ENCODE assay signal across 35 cellular contexts in the genomic region with DNA sequence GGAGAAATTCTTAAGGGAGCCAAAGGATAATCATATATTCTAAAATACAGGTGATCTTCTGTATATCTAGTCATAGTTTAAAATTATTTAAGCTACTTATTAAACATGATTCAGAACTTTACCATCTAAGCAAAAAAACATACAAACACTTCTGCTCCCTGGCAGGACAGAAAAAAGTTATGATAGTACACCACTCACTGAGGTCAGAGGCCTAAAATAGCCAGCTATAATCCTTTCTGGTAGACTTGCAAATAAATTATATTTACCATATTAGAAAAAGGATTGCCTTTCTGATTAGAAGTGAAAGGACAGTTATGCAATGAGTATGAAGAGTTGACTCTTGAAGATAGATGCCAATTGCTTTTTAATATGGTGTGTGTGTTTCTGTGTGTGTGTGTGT.
"Had no signal": no experiment of that assay in that cellular context is flagged by ENCODE, and none has a peak within 500 bp of the region (broad histone marks: within the 10 kb centered on the region; RNA-seq: fewer than 3 reads in every experiment).

No MANE protein-coding gene starts in this region.

- FAIRE-seq: endometrium, endothelial cell of umbilical vein had no signal

- H3K9me3 Mint-ChIP-seq: brain had no signal

- H3K27ac ChIP-seq: adrenal gland, ascending aorta, cardiac muscle cell, coronary artery, epithelial cell of prostate, esophagus squamous epithelium, gastroesophageal sphincter, WERI-Rb-1 had no signal

- H3K4me3 ChIP-seq: adrenal gland, ascending aorta, breast epithelium, cardiac muscle cell, coronary artery, esophagus squamous epithelium, gastroesophageal sphincter had no signal

- H3K4me1 ChIP-seq: adrenal gland, ascending aorta, breast epithelium, esophagus squamous epithelium, gastroesophageal sphincter had no signal

- H3K4me1 Mint-ChIP-seq: activated B cell treated with CpG ODN at 0.5 μM for 24 hours; activated naive CD4-positive, alpha-beta T cell treated with anti-CD3 and anti-CD28 coated beads, Interleukin-2, amount 50 U/mL, for 24 hours; activated naive CD8-positive, alpha-beta T cell treated with anti-CD3 and anti-CD28 coated beads for 36 hours; activated naive CD8-positive, alpha-beta T cell treated with anti-CD3 and anti-CD28 coated beads, Interleukin-2, amount 50 U/mL, for 24 hours; activated T-helper 17 cell treated with anti-CD3 and anti-CD28 coated beads, Interleukin-2, amount 50 U/mL, for 72 hours; brain; central memory CD8-positive, alpha-beta T cell; T-helper 17 cell had no signal

- ATAC-seq: activated CD4-positive, CD25-positive, alpha-beta regulatory T cell treated with anti-CD3 and anti-CD28 coated beads, Interleukin-2, amount 50 U/mL, for 24 hours; activated CD8-positive, alpha-beta T cell treated with anti-CD3 and anti-CD28 coated beads for 36 hours; activated naive CD8-positive, alpha-beta T cell treated with anti-CD3 and anti-CD28 coated beads, Interleukin-2, amount 50 U/mL, for 24 hours; activated T-cell treated with anti-CD3 and anti-CD28 coated beads, Interleukin-2, amount 50 U/mL, for 4 hours; activated T-helper 17 cell treated with anti-CD3 and anti-CD28 coated beads, Interleukin-2, amount 50 U/mL, for 72 hours; effector memory CD8-positive, alpha-beta T cell; gastroesophageal sphincter; T-helper 17 cell had no signal

- H3K27me3 ChIP-seq: adrenal gland, ascending aorta, breast epithelium, cardiac muscle cell, esophagus squamous epithelium, gastroesophageal sphincter had no signal

- H3K36me3 ChIP-seq: adrenal gland, ascending aorta, breast epithelium, cardiac muscle cell, esophagus squamous epithelium, gastroesophageal sphincter, WERI-Rb-1 had no signal

- H3K27me3 Mint-ChIP-seq: activated B cell treated with CpG ODN at 0.5 μM for 24 hours; activated CD8-positive, alpha-beta T cell treated with anti-CD3 and anti-CD28 coated beads for 36 hours; activated naive CD4-positive, alpha-beta T cell treated with anti-CD3 and anti-CD28 coated beads, Interleukin-2, amount 50 U/mL, for 24 hours; activated naive CD8-positive, alpha-beta T cell treated with anti-CD3 and anti-CD28 coated beads for 36 hours; activated naive CD8-positive, alpha-beta T cell treated with anti-CD3 and anti-CD28 coated beads, Interleukin-2, amount 50 U/mL, for 24 hours; activated T-helper 17 cell treated with anti-CD3 and anti-CD28 coated beads, Interleukin-2, amount 50 U/mL, for 72 hours; brain; central memory CD8-positive, alpha-beta T cell; dendritic cell treated with granulocyte-macrophage colony-stimulating factor and Interleukin-4, amounts not matched to agents 40 ng/mL and 50 ng/mL, for 4 days; effector memory CD8-positive, alpha-beta T cell; T-helper 17 cell had no signal

- H3K36me3 Mint-ChIP-seq: activated naive CD4-positive, alpha-beta T cell treated with anti-CD3 and anti-CD28 coated beads, Interleukin-2, amount 50 U/mL, for 24 hours; activated naive CD8-positive, alpha-beta T cell treated with anti-CD3 and anti-CD28 coated beads for 36 hours; brain had no signal

- H3K4me3 Mint-ChIP-seq: activated B cell treated with CpG ODN at 0.5 μM for 24 hours; activated CD8-positive, alpha-beta T cell treated with anti-CD3 and anti-CD28 coated beads for 36 hours; activated naive CD4-positive, alpha-beta T cell treated with anti-CD3 and anti-CD28 coated beads for 36 hours; activated naive CD4-positive, alpha-beta T cell treated with anti-CD3 and anti-CD28 coated beads, Interleukin-2, amount 50 U/mL, for 24 hours; activated naive CD8-positive, alpha-beta T cell treated with anti-CD3 and anti-CD28 coated beads for 36 hours; activated naive CD8-positive, alpha-beta T cell treated with anti-CD3 and anti-CD28 coated beads, Interleukin-2, amount 50 U/mL, for 24 hours; activated T-cell treated with anti-CD3 and anti-CD28 coated beads, Interleukin-2, amount 50 U/mL, for 4 hours; activated T-helper 17 cell treated with anti-CD3 and anti-CD28 coated beads, Interleukin-2, amount 50 U/mL, for 72 hours; brain; central memory CD8-positive, alpha-beta T cell; dendritic cell treated with granulocyte-macrophage colony-stimulating factor and Interleukin-4, amounts not matched to agents 40 ng/mL and 50 ng/mL, for 4 days; effector memory CD8-positive, alpha-beta T cell; T-helper 17 cell; T-helper 2 cell treated with Interferon-gamma antibody and Interleukin-4, amounts not matched to agents 5 μg/mL and 100 μg/mL, for 36 hours had no signal

- H3K9me3 ChIP-seq: adrenal gland, ascending aorta, breast epithelium, esophagus squamous epithelium, gastroesophageal sphincter had no signal

- DNase-seq: activated B cell treated with CpG ODN at 0.5 μM for 24 hours; activated CD4-positive, alpha-beta T cell treated with anti-CD3 and anti-CD28 coated beads for 48 hours; activated CD4-positive, alpha-beta T cell treated with anti-CD3 and anti-CD28 coated beads, Interleukin-2, amount 50 U/mL, for 1 hour; activated CD4-positive, alpha-beta T cell treated with anti-CD3 and anti-CD28 coated beads, Interleukin-2, amount 50 U/mL, for 48 hours; activated CD8-positive, alpha-beta memory T cell treated with anti-CD3 and anti-CD28 coated beads for 24 hours; activated CD8-positive, alpha-beta T cell treated with anti-CD3 and anti-CD28 coated beads for 36 hours; activated effector memory CD4-positive, alpha-beta T cell treated with Interleukin-2 at 50 U/mL for 16 hours; activated naive CD4-positive, alpha-beta T cell treated with anti-CD3 and anti-CD28 coated beads for 36 hours; activated naive CD8-positive, alpha-beta T cell treated with anti-CD3 and anti-CD28 coated beads for 36 hours; activated naive CD8-positive, alpha-beta T cell treated with anti-CD3 and anti-CD28 coated beads, Interleukin-2, amount 50 U/mL, for 24 hours; activated T-cell treated with anti-CD3 and anti-CD28 coated beads, Interleukin-2, amount 50 U/mL, for 4 hours; adrenal gland; effector CD4-positive, alpha-beta T cell; effector memory CD8-positive, alpha-beta T cell; esophagus squamous epithelium; foreskin melanocyte; T-helper 1 cell; T-helper 17 cell; T1000; WERI-Rb-1 had no signal

- H3K27ac Mint-ChIP-seq: activated B cell treated with CpG ODN at 0.5 μM for 24 hours; activated CD8-positive, alpha-beta T cell treated with anti-CD3 and anti-CD28 coated beads for 36 hours; activated naive CD4-positive, alpha-beta T cell treated with anti-CD3 and anti-CD28 coated beads for 36 hours; activated naive CD4-positive, alpha-beta T cell treated with anti-CD3 and anti-CD28 coated beads, Interleukin-2, amount 50 U/mL, for 24 hours; activated naive CD8-positive, alpha-beta T cell treated with anti-CD3 and anti-CD28 coated beads for 36 hours; activated naive CD8-positive, alpha-beta T cell treated with anti-CD3 and anti-CD28 coated beads, Interleukin-2, amount 50 U/mL, for 24 hours; activated T-helper 17 cell treated with anti-CD3 and anti-CD28 coated beads, Interleukin-2, amount 50 U/mL, for 72 hours; brain; dendritic cell treated with granulocyte-macrophage colony-stimulating factor and Interleukin-4, amounts not matched to agents 40 ng/mL and 50 ng/mL, for 4 days; effector memory CD8-positive, alpha-beta T cell; T-helper 17 cell; T-helper 2 cell treated with Interferon-gamma antibody and Interleukin-4, amounts not matched to agents 5 μg/mL and 100 μg/mL, for 36 hours had no signal
